ENCODE assay signal across 1 cellular context in the genomic region with DNA sequence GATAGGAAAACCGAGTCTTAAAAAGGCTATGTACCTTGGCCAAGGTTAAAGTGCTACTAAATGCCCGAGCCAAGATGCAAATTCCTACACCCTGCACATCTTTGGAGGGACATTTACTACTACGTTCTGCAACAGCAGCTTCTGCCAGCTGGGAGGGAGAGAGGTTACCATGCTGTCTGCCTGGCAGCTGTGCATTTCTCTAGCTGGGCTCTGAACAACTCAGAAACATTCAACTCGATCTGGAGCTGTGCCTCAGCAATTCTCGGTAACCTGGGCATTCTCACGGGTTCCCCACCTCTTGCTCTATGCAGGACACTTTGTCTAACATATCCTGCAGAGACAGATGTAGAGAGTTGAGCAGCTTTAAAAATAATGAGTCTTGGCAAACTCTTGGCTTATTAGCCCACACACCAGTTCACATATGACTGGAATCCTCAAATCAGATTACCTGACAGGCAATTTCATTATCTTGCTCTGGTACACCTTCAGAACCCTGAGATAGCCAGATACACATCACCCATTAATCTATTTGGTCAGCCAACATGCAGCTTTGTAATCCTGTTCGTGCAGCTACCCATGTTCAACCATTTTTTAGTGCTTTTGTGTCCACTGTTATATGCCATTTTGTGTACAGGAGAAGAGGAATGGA.
TF ChIP-seq lines count a peak whose summit lies in the region.

No MANE protein-coding gene starts in this region.

TF ChIP-seq in GM12878, 131 proteins besides CTCF, POLR2A, EP300 and RAD21 (continued from another document):
- TF ChIP-seq, protein P1, sequence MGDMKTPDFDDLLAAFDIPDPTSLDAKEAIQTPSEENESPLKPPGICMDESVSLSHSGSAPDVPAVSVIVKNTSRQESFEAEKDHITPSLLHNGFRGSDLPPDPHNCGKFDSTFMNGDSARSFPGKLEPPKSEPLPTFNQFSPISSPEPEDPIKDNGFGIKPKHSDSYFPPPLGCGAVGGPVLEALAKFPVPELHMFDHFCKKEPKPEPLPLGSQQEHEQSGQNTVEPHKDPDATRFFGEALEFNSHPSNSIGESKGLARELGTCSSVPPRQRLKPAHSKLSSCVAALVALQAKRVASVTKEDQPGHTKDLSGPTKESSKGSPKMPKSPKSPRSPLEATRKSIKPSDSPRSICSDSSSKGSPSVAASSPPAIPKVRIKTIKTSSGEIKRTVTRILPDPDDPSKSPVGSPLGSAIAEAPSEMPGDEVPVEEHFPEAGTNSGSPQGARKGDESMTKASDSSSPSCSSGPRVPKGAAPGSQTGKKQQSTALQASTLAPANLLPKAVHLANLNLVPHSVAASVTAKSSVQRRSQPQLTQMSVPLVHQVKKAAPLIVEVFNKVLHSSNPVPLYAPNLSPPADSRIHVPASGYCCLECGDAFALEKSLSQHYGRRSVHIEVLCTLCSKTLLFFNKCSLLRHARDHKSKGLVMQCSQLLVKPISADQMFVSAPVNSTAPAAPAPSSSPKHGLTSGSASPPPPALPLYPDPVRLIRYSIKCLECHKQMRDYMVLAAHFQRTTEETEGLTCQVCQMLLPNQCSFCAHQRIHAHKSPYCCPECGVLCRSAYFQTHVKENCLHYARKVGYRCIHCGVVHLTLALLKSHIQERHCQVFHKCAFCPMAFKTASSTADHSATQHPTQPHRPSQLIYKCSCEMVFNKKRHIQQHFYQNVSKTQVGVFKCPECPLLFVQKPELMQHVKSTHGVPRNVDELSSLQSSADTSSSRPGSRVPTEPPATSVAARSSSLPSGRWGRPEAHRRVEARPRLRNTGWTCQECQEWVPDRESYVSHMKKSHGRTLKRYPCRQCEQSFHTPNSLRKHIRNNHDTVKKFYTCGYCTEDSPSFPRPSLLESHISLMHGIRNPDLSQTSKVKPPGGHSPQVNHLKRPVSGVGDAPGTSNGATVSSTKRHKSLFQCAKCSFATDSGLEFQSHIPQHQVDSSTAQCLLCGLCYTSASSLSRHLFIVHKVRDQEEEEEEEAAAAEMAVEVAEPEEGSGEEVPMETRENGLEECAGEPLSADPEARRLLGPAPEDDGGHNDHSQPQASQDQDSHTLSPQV (IDR thresholded peaks at IDR 0.05) = no peak
